In the genomic region with DNA sequence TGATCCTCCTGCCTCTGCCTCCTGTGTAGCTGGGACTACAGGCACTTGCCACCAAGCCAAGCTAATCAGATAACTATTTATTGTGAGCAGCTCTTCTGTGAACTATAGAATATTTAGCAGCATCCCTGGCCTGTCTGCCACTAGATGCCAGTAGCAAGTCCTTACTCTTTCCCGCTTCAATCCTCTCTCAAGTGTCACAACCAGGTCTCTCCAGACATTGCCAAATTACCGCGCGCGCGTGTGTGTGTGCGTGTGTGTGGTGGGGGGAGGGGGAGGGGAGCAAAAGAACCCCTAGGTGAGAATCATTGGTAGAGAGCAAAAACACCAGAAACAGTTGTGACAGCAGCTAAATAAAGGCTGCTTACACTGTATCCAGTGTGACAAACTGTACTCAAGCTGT, we compare ENCODE assay signal across 9 cellular contexts. TPM values are rescaled to one million over a fixed set of nuclear protein-coding genes. Genes with fewer than 3 reads are reported as not detected.
DNase-seq lines count a peak whose midpoint lies in the region; ATAC-seq, FAIRE-seq and TF ChIP-seq lines count a peak whose summit lies in the region.
"Had no signal": no experiment of that assay in that cellular context is flagged by ENCODE, and none has a peak within 500 bp of the region (broad histone marks: within the 10 kb centered on the region; RNA-seq: fewer than 3 reads in every experiment).

No MANE protein-coding gene starts in this region.

- peaks cover 31% of the 10 kb centered on the region for H3K4me1 ChIP-seq in lower lobe of right lung

- H3K4me1 Mint-ChIP-seq in brain (peaks cover 51% of the 10 kb centered on the region), T-cell (peaks cover 39 to 45% (median 40%) of the 10 kb centered on the region in 3 donors)

- FAIRE-seq in D721Med (lab: Jason Lieb, UNC): no peak

- CTCF ChIA-PET in T-cell (lab: Charles Lee): interaction anchor here in 1 of 2 donors (0.6 to 1.6 kb wide), 3 partner anchors 8 to 507 kb away, joined by 4 to 8 read pairs (median 4); a partner anchor contains a TSS

- H3K9me3 ChIP-seq in lower lobe of right lung: no peaks in the 10 kb centered on the region

- H3K27ac Mint-ChIP-seq in brain (peak overlapping the region; percentile 1 to 84 (median 51)), T-cell (no peak overlapping the region)

- DNase-seq in D721Med (ENCODE audit: insufficient read length, low spot score) (no peak), LHCN-M2 (ENCODE audit: low read depth) (peak; percentile 28), lower lobe of right lung (no peak), T-cell (no peak), hippocampal formation (lab: John Stamatoyannopoulos, UW) (no peak), T-helper 1 cell (no peak), C1 segment of cervical spinal cord (lab: John Stamatoyannopoulos, UW) (no peak)
- DNase-seq: T-helper 2 cell had no signal

- POLR2A ChIA-PET in T-cell (lab: Charles Lee): interaction anchor here (0.6 to 0.7 kb wide), 2 partner anchors 25 to 33 kb away, joined by 5 to 15 read pairs; no protein-coding TSS in a partner anchor

- no peak overlapping the region for H3K4me3 ChIP-seq in lower lobe of right lung

- H3K36me3 Mint-ChIP-seq in brain (peaks cover 26% of the 10 kb centered on the region), T-cell (peaks cover 21% of the 10 kb centered on the region)

- H3K9me3 Mint-ChIP-seq in brain (no peaks in the 10 kb centered on the region), T-cell (no peaks in the 10 kb centered on the region)

- H3K27me3 Mint-ChIP-seq in brain: no peaks in the 10 kb centered on the region
- H3K27me3 Mint-ChIP-seq in T-cell: no peaks in the 10 kb centered on the region

- H3K27ac ChIP-seq in lower lobe of right lung: no peak overlapping the region

- ATAC-seq in lower lobe of right lung (peak; percentile 62 to 63), T-cell (replicated peaks in 1 of 4) (no peak)

- no peaks in the 10 kb centered on the region for H3K27me3 ChIP-seq in lower lobe of right lung (ENCODE audit: low read depth)

- H3K4me3 Mint-ChIP-seq in brain (no peak overlapping the region), T-cell (no peak overlapping the region)

- intact Hi-C loops in lower lobe of right lung (cut with DNase I): no loop called here

- peak; percentile 27 for TF ChIP-seq CTCF in D721Med (IDR thresholded peaks at IDR 0.05; ENCODE audit: insufficient read depth, missing control alignments)
- TF ChIP-seq CTCF in brain (conservative IDR thresholded peaks at IDR 0.05): no peak
- no peak for TF ChIP-seq CTCF in lower lobe of right lung (IDR thresholded peaks at IDR 0.05)

- no peaks in the 10 kb centered on the region for H3K36me3 ChIP-seq in lower lobe of right lung

RNA-seq across cellular contexts. Expression of a gene that starts 49.9 kb away (rescaled TPM):
- total RNA-seq in LHCN-M2 (2014; rRNA removed) (15.4 and 19.7 TPM in 2 replicates), lower lobe of right lung (45.3 TPM), T-cell (10 to 100 TPM; 35.5 to 45.1 (median 40.6) TPM)
- polyA plus RNA-seq in LHCN-M2 (2012): 13.3 TPM
- polyA plus RNA-seq in brain (ENCODE audit: insufficient read depth, low read depth, low replicate concordance): 28.2 TPM

Comparison
In these comparisons a context has a peak if more than half of its experiments do, and no peak if none do; other contexts are left out.
1. H3K27ac Mint-ChIP-seq: peak in brain (5 of 5); none in T-cell (0 of 2).
2. ATAC-seq: peak in lower lobe of right lung (2 of 2); none in T-cell (0 of 4).